Comparison of ENCODE assay signal across 8 cellular contexts in the genomic region with DNA sequence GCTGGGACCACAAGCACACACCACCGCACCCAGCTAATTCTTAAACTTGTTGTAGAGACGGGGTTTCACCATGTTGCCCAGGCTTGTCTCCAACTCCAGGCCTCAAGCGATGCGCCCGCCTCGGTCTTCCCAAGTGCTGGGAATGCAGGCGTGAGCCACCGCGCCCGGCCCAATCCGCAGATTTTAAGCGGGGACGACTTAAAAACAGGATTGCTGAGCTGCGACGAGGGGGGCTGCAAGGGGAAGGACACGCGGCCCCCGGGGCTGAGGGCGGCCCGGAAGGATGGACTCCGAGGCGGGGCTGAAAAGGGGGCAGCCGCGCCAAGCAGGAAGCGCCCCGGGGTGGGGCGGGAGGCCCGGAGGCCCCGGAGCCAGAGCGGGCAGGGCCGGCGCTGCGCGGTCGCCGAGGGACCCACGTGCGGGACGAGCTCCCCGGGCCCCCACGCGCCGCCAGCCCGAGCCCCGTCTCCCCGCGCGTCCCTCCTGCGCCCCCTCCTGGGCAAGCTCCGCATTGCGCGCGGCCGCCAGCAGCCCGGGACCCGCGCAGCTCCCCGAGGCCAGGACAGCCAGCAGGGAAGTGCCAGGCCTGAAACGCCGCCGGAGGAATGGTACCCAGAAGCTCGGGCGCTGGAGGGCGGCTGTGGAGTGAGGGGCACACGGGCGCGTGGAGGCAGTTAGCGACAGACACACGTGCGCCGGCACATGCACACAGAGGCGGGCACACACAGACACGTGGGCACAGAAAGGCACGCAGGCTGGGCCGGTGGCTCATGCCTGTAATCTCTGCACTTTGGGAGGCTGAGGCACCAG. TPM values are rescaled to one million over a fixed set of nuclear protein-coding genes. Genes with fewer than 3 reads are reported as not detected.
DNase-seq lines count a peak whose midpoint lies in the region; ATAC-seq and TF ChIP-seq lines count a peak whose summit lies in the region.

No MANE protein-coding gene starts in this region.

- H3K27me3 Mint-ChIP-seq in effector memory CD8-positive, alpha-beta T cell, result peaks cover 0 to 16% of the 10 kb centered on the region in 2 donors
- peaks cover 43% of the 10 kb centered on the region for H3K27me3 Mint-ChIP-seq in mesothelial cell of epicardium (ENCODE audit: low read depth)

- ATAC-seq in effector memory CD8-positive, alpha-beta T cell (replicated peaks), result peak; percentile 91
- no peak for ATAC-seq in GM18870 (IDR thresholded peaks at IDR 0.05; ENCODE audit: unreplicated experiment)

- H3K27ac Mint-ChIP-seq in effector memory CD8-positive, alpha-beta T cell, result no peak overlapping the region
- no peak overlapping the region for H3K27ac Mint-ChIP-seq in mesothelial cell of epicardium

- no peaks in the 10 kb centered on the region for H3K9me3 Mint-ChIP-seq in effector memory CD8-positive, alpha-beta T cell
- no peaks in the 10 kb centered on the region for H3K9me3 Mint-ChIP-seq in mesothelial cell of epicardium

- peaks cover 10% of the 10 kb centered on the region for H3K36me3 Mint-ChIP-seq in effector memory CD8-positive, alpha-beta T cell (ENCODE audit: insufficient read depth)
- H3K36me3 Mint-ChIP-seq in mesothelial cell of epicardium, result no peaks in the 10 kb centered on the region

- peak overlapping the region; percentile 56 to 64 for H3K4me3 Mint-ChIP-seq in effector memory CD8-positive, alpha-beta T cell
- peak overlapping the region; percentile 26 for H3K4me3 Mint-ChIP-seq in mesothelial cell of epicardium

- peak; percentile 14 to 48 for DNase-seq in NCI-H524 (lab: John Stamatoyannopoulos, UW)
- DNase-seq in NCI-H524 treated with DMSO at 0.1 percent for 48 hours (lab: John Stamatoyannopoulos, UW), result no peak
- peak; percentile 47 for DNase-seq in NCI-H2227 treated with DMSO at 0.1 percent for 48 hours (lab: John Stamatoyannopoulos, UW)
- DNase-seq in activated CD8-positive, alpha-beta memory T cell treated with anti-CD3 and anti-CD28 coated beads for 4 hours (ENCODE audit: low read depth in 2 of 2), result peak; percentile 49 to 58
- DNase-seq in effector memory CD8-positive, alpha-beta T cell, result peak; percentile 81 to 89 (median 81)
- DNase-seq in mesothelial cell of epicardium (ENCODE audit: low spot score in 2 of 2, unreplicated experiment in 2 of 2), result peak; percentile 75 to 94
- DNase-seq in stimulated activated CD8-positive, alpha-beta memory T cell treated with anti-CD3 and anti-CD28 coated beads, Interleukin-15, amount 100 ng/mL, for 48 hours (ENCODE audit: low read depth in 2 of 2), result peak; percentile 61 to 63

- TF ChIP-seq CTCF in mesothelial cell of epicardium (IDR thresholded peaks at IDR 0.05; ENCODE audit: unreplicated experiment), result peak; percentile 88

- H3K4me1 Mint-ChIP-seq in effector memory CD8-positive, alpha-beta T cell (ENCODE audit: low read depth in 2 of 2), result peaks cover 17 to 19% of the 10 kb centered on the region in 2 donors
- peaks cover 16% of the 10 kb centered on the region for H3K4me1 Mint-ChIP-seq in mesothelial cell of epicardium

RNA-seq across cellular contexts. Expression of a gene that starts 5.5 kb away (rescaled TPM):
- 53.0 to 55.5 TPM (median 54.5 TPM) in 3 replicates for total RNA-seq in mesothelial cell of epicardium

RNA-seq across cellular contexts. Expression of a gene that starts 25.6 kb away (rescaled TPM):
- 0.09 to 0.16 TPM (median 0.14 TPM) in 3 replicates for total RNA-seq in mesothelial cell of epicardium

RNA-seq across cellular contexts. Expression of a gene that starts 41.1 kb away (rescaled TPM):
- 0.16 to 0.42 TPM (median 0.18 TPM) in 3 replicates for total RNA-seq in mesothelial cell of epicardium
